ENCODE assay signal across 28 cellular contexts in genomic region chr4:126935784-126936183, GRCh38.
"Had no signal": no experiment of that assay in that cellular context is flagged by ENCODE, and none has a peak within 500 bp of the region (broad histone marks: within the 10 kb centered on the region; RNA-seq: fewer than 3 reads in every experiment).

No MANE protein-coding gene starts in this region.

- H3K27me3 Mint-ChIP-seq: progenitor cell of endocrine pancreas; stimulated activated naive B cell treated with anti-CD40 and anti-IgM and Interleukin-4, amounts not matched to agents 10 μg/mL and 1 μg/mL and 100 μg/mL, for 72 hours; stimulated activated naive CD8-positive, alpha-beta T cell treated with anti-CD3 and anti-CD28 coated beads, Interleukin-15, Interleukin-2, amounts not matched to agents 100 ng/mL and 50 ng/mL, for 24 hours had no signal

- H3K4me2 ChIP-seq: neural progenitor cell had no signal

- H3K36me3 Mint-ChIP-seq: natural killer cell; neural progenitor cell; stimulated activated effector memory CD8-positive, alpha-beta T cell treated with anti-CD3 and anti-CD28 coated beads, Interleukin-12 subunit alpha, Interleukin-12 subunit beta, amount 100 ng/mL, for 72 hours; stimulated activated naive B cell treated with anti-CD40 and anti-IgM and Interleukin-4, amounts not matched to agents 10 μg/mL and 1 μg/mL and 100 μg/mL, for 72 hours had no signal

- DNase-seq: natural killer cell; occipital lobe; ovary; posterior cingulate gyrus; psoas muscle; right cardiac atrium; right lobe of liver; sigmoid colon; small intestine; stimulated activated CD4-positive, alpha-beta T cell treated with anti-CD3 and anti-CD28 coated beads, Interleukin-15, amount 100 ng/mL, for 24 hours; stimulated activated CD4-positive, alpha-beta T cell treated with anti-CD3 and anti-CD28 coated beads, Interleukin-2, amount 100 ng/mL, for 24 hours; stimulated activated CD4-positive, alpha-beta T cell treated with anti-CD3 and anti-CD28 coated beads, Interleukin-2, amount 100 ng/mL, for 48 hours; stimulated activated CD4-positive, alpha-beta T cell treated with anti-CD3 and anti-CD28 coated beads, Interleukin-4, amount 100 ng/mL, for 24 hours; stimulated activated naive B cell treated with anti-CD40 and anti-IgM and Interleukin-4, amounts not matched to agents 10 μg/mL and 1 μg/mL and 100 μg/mL, for 72 hours; stimulated activated naive CD4-positive, alpha-beta T cell treated with Interleukin-2 at 50 U/mL for 16 hours; stomach; thyroid gland; trophoblast cell; upper lobe of left lung; uterus had no signal

- H3K79me2 ChIP-seq: parathyroid adenoma had no signal

- H3K4me1 ChIP-seq: neural progenitor cell, parathyroid adenoma, psoas muscle, right lobe of liver, stomach, thyroid gland, tibial nerve, upper lobe of left lung, uterus had no signal

- H3K4me3 Mint-ChIP-seq: natural killer cell; nephron; neural progenitor cell; stimulated activated effector memory CD8-positive, alpha-beta T cell treated with anti-CD3 and anti-CD28 coated beads, Interleukin-12 subunit alpha, Interleukin-12 subunit beta, amount 100 ng/mL, for 72 hours; stimulated activated naive B cell treated with anti-CD40 and anti-IgM and Interleukin-4, amounts not matched to agents 10 μg/mL and 1 μg/mL and 100 μg/mL, for 72 hours; stimulated activated naive CD8-positive, alpha-beta T cell treated with anti-CD3 and anti-CD28 coated beads, Interleukin-15, Interleukin-2, amounts not matched to agents 100 ng/mL and 50 ng/mL, for 24 hours had no signal

- H3K4me3 ChIP-seq: neural progenitor cell, ovary, psoas muscle, right lobe of liver, sigmoid colon, stomach, thoracic aorta, thyroid gland, tibial nerve, upper lobe of left lung, uterus had no signal

- H3K4me1 Mint-ChIP-seq: natural killer cell; nephron; neural progenitor cell; stimulated activated effector memory CD8-positive, alpha-beta T cell treated with anti-CD3 and anti-CD28 coated beads, Interleukin-12 subunit alpha, Interleukin-12 subunit beta, amount 100 ng/mL, for 72 hours; stimulated activated naive B cell treated with anti-CD40 and anti-IgM and Interleukin-4, amounts not matched to agents 10 μg/mL and 1 μg/mL and 100 μg/mL, for 72 hours had no signal

- H2AFZ ChIP-seq: neural progenitor cell, parathyroid adenoma had no signal

- H3K27me3 ChIP-seq: neural progenitor cell, ovary, right lobe of liver, sigmoid colon, stomach, thyroid gland, tibial nerve, upper lobe of left lung, uterus had no signal

- H3K9me3 Mint-ChIP-seq: nephron, neural progenitor cell had no signal

- H3K27ac Mint-ChIP-seq: natural killer cell; nephron; neural progenitor cell; progenitor cell of endocrine pancreas; stimulated activated effector memory CD8-positive, alpha-beta T cell treated with anti-CD3 and anti-CD28 coated beads, Interleukin-12 subunit alpha, Interleukin-12 subunit beta, amount 100 ng/mL, for 72 hours; stimulated activated naive B cell treated with anti-CD40 and anti-IgM and Interleukin-4, amounts not matched to agents 10 μg/mL and 1 μg/mL and 100 μg/mL, for 72 hours; stimulated activated naive CD8-positive, alpha-beta T cell treated with anti-CD3 and anti-CD28 coated beads, Interleukin-15, Interleukin-2, amounts not matched to agents 100 ng/mL and 50 ng/mL, for 24 hours had no signal

- H3K9me3 ChIP-seq: ovary, psoas muscle, right lobe of liver, sigmoid colon, stomach, thoracic aorta, thyroid gland, tibial nerve, upper lobe of left lung, uterus had no signal

- H3K9ac ChIP-seq: neural progenitor cell, parathyroid adenoma had no signal

- H3K27ac ChIP-seq: neural progenitor cell, ovary, parathyroid adenoma, psoas muscle, right lobe of liver, sigmoid colon, stomach, thoracic aorta, thyroid gland, tibial nerve, upper lobe of left lung, uterus had no signal

- H3K36me3 ChIP-seq: neural progenitor cell, ovary, right lobe of liver, sigmoid colon, stomach, thoracic aorta, thyroid gland, tibial nerve, upper lobe of left lung, uterus had no signal

- ATAC-seq: natural killer cell; psoas muscle; right cardiac atrium; right lobe of liver; stimulated activated effector memory CD8-positive, alpha-beta T cell treated with anti-CD3 and anti-CD28 coated beads, Interleukin-12 subunit alpha, Interleukin-12 subunit beta, amount 100 ng/mL, for 72 hours; stimulated activated naive B cell treated with anti-CD40 and anti-IgM and Interleukin-4, amounts not matched to agents 10 μg/mL and 1 μg/mL and 100 μg/mL, for 72 hours had no signal
